Comparison of ENCODE assay signal across 1 cellular context in the genomic region with DNA sequence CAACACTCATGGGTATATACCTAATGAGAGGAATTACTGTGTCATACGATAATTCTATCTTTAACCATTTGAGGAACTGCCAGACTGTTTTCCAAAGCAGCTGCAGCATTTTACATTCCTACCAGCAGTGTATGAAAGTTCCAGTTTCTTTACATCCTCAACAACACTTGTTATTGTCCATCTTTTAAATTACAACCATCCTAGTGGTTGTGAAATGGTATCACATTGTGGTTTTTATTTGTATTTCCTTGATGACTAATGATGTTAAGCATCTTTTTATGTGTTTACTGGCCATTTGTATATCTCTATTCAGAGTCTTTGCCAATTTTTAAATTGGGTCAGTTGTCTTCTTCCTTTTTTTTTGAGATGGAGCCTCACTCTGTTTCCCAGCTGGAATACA.
TF ChIP-seq lines count a peak whose summit lies in the region.

No MANE protein-coding gene starts in this region.

TF ChIP-seq in IMR-90, 13 proteins besides CTCF, POLR2A, EP300 and RAD21 (continued from another document):
- TF ChIP-seq USF2 (IDR thresholded peaks at IDR 0.05; ENCODE audit: low read depth, low read length) (no peak), MAFK (IDR thresholded peaks at IDR 0.05; ENCODE audit: low read depth, low read length) (no peak), MAZ (IDR thresholded peaks at IDR 0.05; ENCODE audit: borderline replicate concordance, low read depth, low read length) (no peak), CHD1 (IDR thresholded peaks at IDR 0.05; ENCODE audit: low read depth, low read length) (no peak), BHLHE40 (IDR thresholded peaks at IDR 0.05; ENCODE audit: low read depth, low read length) (no peak)
- TF ChIP-seq, protein P1, sequence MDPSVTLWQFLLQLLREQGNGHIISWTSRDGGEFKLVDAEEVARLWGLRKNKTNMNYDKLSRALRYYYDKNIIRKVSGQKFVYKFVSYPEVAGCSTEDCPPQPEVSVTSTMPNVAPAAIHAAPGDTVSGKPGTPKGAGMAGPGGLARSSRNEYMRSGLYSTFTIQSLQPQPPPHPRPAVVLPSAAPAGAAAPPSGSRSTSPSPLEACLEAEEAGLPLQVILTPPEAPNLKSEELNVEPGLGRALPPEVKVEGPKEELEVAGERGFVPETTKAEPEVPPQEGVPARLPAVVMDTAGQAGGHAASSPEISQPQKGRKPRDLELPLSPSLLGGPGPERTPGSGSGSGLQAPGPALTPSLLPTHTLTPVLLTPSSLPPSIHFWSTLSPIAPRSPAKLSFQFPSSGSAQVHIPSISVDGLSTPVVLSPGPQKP (IDR thresholded peaks at IDR 0.05; ENCODE audit: borderline replicate concordance, low read depth, low read length): no peak
